In genomic region chr20:25081065-25081729, GRCh38 we compare ENCODE assay signal across 10 cellular contexts. TPM values are rescaled to one million over a fixed set of nuclear protein-coding genes. Genes with fewer than 3 reads are reported as not detected.
DNase-seq lines count a peak whose midpoint lies in the region; ATAC-seq and TF ChIP-seq lines count a peak whose summit lies in the region.
"Had no signal": no experiment of that assay in that cellular context is flagged by ENCODE, and none has a peak within 500 bp of the region (broad histone marks: within the 10 kb centered on the region; RNA-seq: fewer than 3 reads in every experiment).

No MANE protein-coding gene starts in this region.

- no peak overlapping the region for H3K4me3 ChIP-seq in gastrocnemius medialis
- H3K4me3 ChIP-seq: HAP-1 had no signal

- TF ChIP-seq CTCF in gastrocnemius medialis (IDR thresholded peaks at IDR 0.05 in 4 of 5, conservative IDR thresholded peaks at IDR 0.05 in 1 of 5) = no peak

- H3K4me1 Mint-ChIP-seq in effector memory CD8-positive, alpha-beta T cell (ENCODE audit: low read depth in 2 of 2) = peaks cover 19 to 24% of the 10 kb centered on the region in 2 donors
- H3K4me1 Mint-ChIP-seq in naive thymus-derived CD8-positive, alpha-beta T cell = peaks cover 11 to 47% (median 36%) of the 10 kb centered on the region in 4 donors

- DNase-seq in D341Med (ENCODE audit: low spot score) (peak; percentile 71), NCI-H524 treated with DMSO at 0.1 percent for 48 hours (lab: John Stamatoyannopoulos, UW) (peak; percentile 19), gastrocnemius medialis (no peak)
- DNase-seq in effector memory CD8-positive, alpha-beta T cell = peak in 2 of 3 experiments; percentile 26 to 31
- DNase-seq in naive thymus-derived CD8-positive, alpha-beta T cell = peak in 6 of 10 donors; percentile 38 to 55 (median 48)
- DNase-seq: DMS79 treated with DMSO at 0.1 percent for 48 hours had no signal

- in situ Hi-C loops in gastrocnemius medialis (cut with MboI; ENCODE audit: low sequenced_read_pairs in 4 of 4) = loop anchor here in 1 of 4 donors (10.0 kb wide), 1 partner anchor 94 kb away; no protein-coding TSS in a partner anchor

- ATAC-seq in effector memory CD8-positive, alpha-beta T cell (replicated peaks) = peak; percentile 28
- peak; percentile 65 to 70 for ATAC-seq in naive thymus-derived CD8-positive, alpha-beta T cell
- ATAC-seq in HG03432 (IDR thresholded peaks at IDR 0.05; ENCODE audit: unreplicated experiment) (no peak), gastrocnemius medialis (no peak), HG03039 (IDR thresholded peaks at IDR 0.05; ENCODE audit: unreplicated experiment) (no peak), GM21360 (IDR thresholded peaks at IDR 0.05; ENCODE audit: unreplicated experiment) (no peak)

- no peak overlapping the region for H3K27ac Mint-ChIP-seq in effector memory CD8-positive, alpha-beta T cell
- no peak overlapping the region for H3K27ac Mint-ChIP-seq in naive thymus-derived CD8-positive, alpha-beta T cell

- no peaks in the 10 kb centered on the region for H3K9me3 Mint-ChIP-seq in effector memory CD8-positive, alpha-beta T cell
- H3K9me3 Mint-ChIP-seq in naive thymus-derived CD8-positive, alpha-beta T cell = peaks cover 0 to 4% (median 0%) of the 10 kb centered on the region in 9 donors

- peaks cover 3% of the 10 kb centered on the region for H3K36me3 Mint-ChIP-seq in effector memory CD8-positive, alpha-beta T cell (ENCODE audit: insufficient read depth)
- H3K36me3 Mint-ChIP-seq in naive thymus-derived CD8-positive, alpha-beta T cell = peaks cover 0 to 5% (median 4%) of the 10 kb centered on the region in 3 donors

- H3K9me3 ChIP-seq in gastrocnemius medialis = no peaks in the 10 kb centered on the region
- H3K9me3 ChIP-seq: HAP-1 had no signal

- no peaks in the 10 kb centered on the region for H3K36me3 ChIP-seq in gastrocnemius medialis
- H3K36me3 ChIP-seq: HAP-1 had no signal

- peaks cover 33 to 45% of the 10 kb centered on the region in 2 donors for H3K4me1 ChIP-seq in gastrocnemius medialis
- H3K4me1 ChIP-seq: HAP-1 had no signal

- POLR2A ChIA-PET in naive thymus-derived CD8-positive, alpha-beta T cell (lab: Charles Lee) = no interaction called here

- no peak overlapping the region for H3K4me3 Mint-ChIP-seq in effector memory CD8-positive, alpha-beta T cell
- H3K4me3 Mint-ChIP-seq in naive thymus-derived CD8-positive, alpha-beta T cell = peak overlapping the region in 4 of 10 donors; percentile 13 to 58 (median 28)

- TF ChIP-seq POLR2A in gastrocnemius medialis (IDR thresholded peaks at IDR 0.05) = no peak

- intact Hi-C loops in gastrocnemius medialis (cut with DNase I; ENCODE audit: low total_unique reads) = loop anchor here (5.0 kb wide), 1 partner anchor 311 kb away; the partner anchor contains the start of gene ABHD12

- H3K27me3 ChIP-seq in gastrocnemius medialis = peaks cover 55 to 65% (median 65%) of the 10 kb centered on the region in 3 donors

- H3K27me3 Mint-ChIP-seq in effector memory CD8-positive, alpha-beta T cell = peaks cover 78 to 93% of the 10 kb centered on the region in 2 donors
- H3K27me3 Mint-ChIP-seq in naive thymus-derived CD8-positive, alpha-beta T cell = peaks cover 48 to 91% (median 66%) of the 10 kb centered on the region in 5 donors

- no peak overlapping the region for H3K27ac ChIP-seq in gastrocnemius medialis

RNA-seq across cellular contexts. Expression of gene VSX1, which starts 0.7 kb away (rescaled TPM):
- total RNA-seq in naive thymus-derived CD8-positive, alpha-beta T cell = not detected
- polyA plus RNA-seq in naive thymus-derived CD8-positive, alpha-beta T cell = not detected
- total RNA-seq in gastrocnemius medialis = 1 to 10 TPM in 1 of 4 donors, under 1 TPM in 1, not detected in 2; 0.20 to 3.0 TPM

RNA-seq across cellular contexts. Expression of gene ACSS1, which starts 23.3 kb away (rescaled TPM):
- total RNA-seq in naive thymus-derived CD8-positive, alpha-beta T cell = 10 to 100 TPM; 56.7 to 57.8 TPM
- polyA plus RNA-seq in naive thymus-derived CD8-positive, alpha-beta T cell = 10 to 100 TPM; 45.2 to 48.2 (median 46.7) TPM
- 10 to 100 TPM; 11.4 to 84.6 (median 11.8) TPM for total RNA-seq in gastrocnemius medialis

Comparison
In these comparisons a context has a peak if more than half of its experiments do, and no peak if none do; other contexts are left out.
1. DNase-seq: peak in D341Med (single experiment), NCI-H524 treated with DMSO at 0.1 percent for 48 hours (single experiment), effector memory CD8-positive, alpha-beta T cell (2 of 3) and naive thymus-derived CD8-positive, alpha-beta T cell (6 of 10); none in gastrocnemius medialis (0 of 2).
2. ATAC-seq: peak in effector memory CD8-positive, alpha-beta T cell (single experiment) and naive thymus-derived CD8-positive, alpha-beta T cell (2 of 2); none in HG03432 (single experiment), gastrocnemius medialis (0 of 2), HG03039 (single experiment) and GM21360 (single experiment).